8 cellular contexts compared by ENCODE assay signal in the genomic region with DNA sequence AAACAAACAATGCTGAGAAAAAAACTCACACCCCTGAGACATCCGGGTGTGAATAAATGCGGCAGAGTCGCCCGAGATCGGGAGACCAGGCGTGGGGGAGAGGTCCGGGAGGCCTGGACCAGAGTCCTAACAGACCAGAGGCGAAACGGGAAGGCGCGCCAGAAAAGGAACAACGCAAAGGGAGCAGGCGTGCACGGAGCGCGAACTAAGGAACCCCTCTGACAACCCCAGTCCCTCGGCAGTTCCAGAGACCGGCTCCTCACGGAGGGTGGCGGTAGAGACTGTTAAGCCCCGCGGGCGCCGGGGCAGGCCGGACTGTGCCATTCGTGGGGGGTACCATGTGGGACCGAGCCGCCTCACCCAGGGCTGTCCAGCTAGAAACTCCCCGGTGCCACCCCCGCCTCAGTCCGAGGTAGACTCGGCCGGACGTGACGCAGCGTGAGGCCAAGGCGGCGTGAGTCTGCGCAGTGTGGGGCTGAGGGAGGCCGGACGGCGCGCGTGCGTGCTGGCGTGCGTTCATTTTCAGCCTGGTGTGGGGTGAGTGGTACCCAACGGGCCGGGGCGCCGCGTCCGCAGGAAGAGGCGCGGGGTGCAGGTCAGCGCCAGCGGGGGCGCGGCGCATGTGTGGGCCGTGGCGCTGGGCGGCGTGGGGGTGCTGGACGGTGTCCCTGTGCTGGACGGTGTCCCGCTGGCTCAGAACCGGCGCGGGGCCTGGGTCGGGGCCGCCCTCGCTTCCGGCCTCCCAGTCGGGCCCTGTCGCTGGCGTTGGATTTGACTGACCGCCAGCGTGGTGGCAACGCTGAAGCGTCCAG. TPM values are rescaled to one million over a fixed set of nuclear protein-coding genes. Genes with fewer than 3 reads are reported as not detected.
DNase-seq lines count a peak whose midpoint lies in the region; ATAC-seq, FAIRE-seq and TF ChIP-seq lines count a peak whose summit lies in the region.

Gene PARK7 (plus strand): TSS at position 513 of the 812 bp plus-strand sequence. CDS start 1,075 bp downstream, outside the sequence.

- POLR2A ChIA-PET in activated CD4-positive, alpha-beta T cell treated with anti-CD3 and anti-CD28 coated beads for 36 hours (lab: Charles Lee), result interaction anchor here (0.6 to 2.2 kb wide), 3 partner anchors 12 to 901 kb away, joined by 3 to 18 read pairs (median 3); no protein-coding TSS in a partner anchor

- peak within 1 kb of the TSS; percentile 88 for H3K9ac ChIP-seq in BLaER1

- peak within 1 kb of the TSS; percentile 89 for H3K27ac ChIP-seq in BLaER1

- H3K27me3 Mint-ChIP-seq in activated CD4-positive, alpha-beta T cell treated with anti-CD3 and anti-CD28 coated beads for 36 hours, result no peaks in the 10 kb centered on the region

- peaks cover 36% of the 10 kb centered on the region for H3K36me3 ChIP-seq in BLaER1

- ATAC-seq in HG03457 (IDR thresholded peaks at IDR 0.05; ENCODE audit: unreplicated experiment), result peak; percentile 87
- peak; percentile 98 for ATAC-seq in activated CD4-positive, alpha-beta T cell treated with anti-CD3 and anti-CD28 coated beads for 36 hours

- H3K4me2 ChIP-seq in BLaER1, result peak within 1 kb of the TSS; percentile 91

- peak within 1 kb of the TSS; percentile 100 for H3K4me3 Mint-ChIP-seq in activated CD4-positive, alpha-beta T cell treated with anti-CD3 and anti-CD28 coated beads for 36 hours

- no peaks in the 10 kb centered on the region for H3K9me3 Mint-ChIP-seq in activated CD4-positive, alpha-beta T cell treated with anti-CD3 and anti-CD28 coated beads for 36 hours (ENCODE audit: low read depth)

- H3K4me3 ChIP-seq in BLaER1 (peak within 1 kb of the TSS; percentile 84), choroid plexus epithelial cell (ENCODE audit: low read depth, low read length) (peak within 1 kb of the TSS; percentile 87)

- H3K9me3 ChIP-seq in BLaER1, result no peaks in the 10 kb centered on the region

- H3K36me3 Mint-ChIP-seq in activated CD4-positive, alpha-beta T cell treated with anti-CD3 and anti-CD28 coated beads for 36 hours (ENCODE audit: low read depth), result peaks cover 43% of the 10 kb centered on the region

- peaks cover 19% of the 10 kb centered on the region for H4K20me1 ChIP-seq in BLaER1

- peak within 1 kb of the TSS; percentile 100 for H3K27ac Mint-ChIP-seq in activated CD4-positive, alpha-beta T cell treated with anti-CD3 and anti-CD28 coated beads for 36 hours

- DNase-seq in GM19239 (ENCODE audit: insufficient read length, low spot score) (peak; percentile 86), NCI-H524 (lab: John Stamatoyannopoulos, UW) (peak; percentile 97 to 98), choroid plexus epithelial cell (ENCODE audit: low read depth) (peak; percentile 99), kidney glomerular epithelial cell (lab: John Stamatoyannopoulos, UW) (peak; percentile 98)
- peak; percentile 100 for DNase-seq in activated CD4-positive, alpha-beta T cell treated with anti-CD3 and anti-CD28 coated beads for 36 hours
- DNase-seq in stimulated activated CD4-positive, alpha-beta T cell treated with anti-CD3 and anti-CD28 coated beads, Interleukin-1b, Interleukin-23, amount 100 ng/mL, for 1 hour (ENCODE audit: low read depth in 2 of 2), result peak; percentile 98 to 99

- peak; percentile 89 for FAIRE-seq in GM19239 (lab: Jason Lieb, UNC)

- intact Hi-C loops in activated CD4-positive, alpha-beta T cell treated with anti-CD3 and anti-CD28 coated beads for 36 hours (cut with DNase I, micrococcal nuclease), result loop anchor here (1.0 to 10.0 kb wide), 13 partner anchors 12 to 1357 kb away; partner anchors contain the start of genes CAMTA1 (in 1 of the 2), ENO1 (in 1 of the 2), KLHL21 (in 1 of the 2) and PER3 (in 1 of the 2)

- H3K27me3 ChIP-seq in BLaER1, result no peaks in the 10 kb centered on the region

- TF ChIP-seq CTCF in choroid plexus epithelial cell (conservative IDR thresholded peaks at IDR 0.05; ENCODE audit: low read depth, low read length), result peak; percentile 67

- H3K4me1 Mint-ChIP-seq in activated CD4-positive, alpha-beta T cell treated with anti-CD3 and anti-CD28 coated beads for 36 hours, result peaks cover 49% of the 10 kb centered on the region

- CTCF ChIA-PET in activated CD4-positive, alpha-beta T cell treated with anti-CD3 and anti-CD28 coated beads for 36 hours (lab: Charles Lee), result interaction anchor here (0.7 to 3.5 kb wide), 2 partner anchors 14 to 687 kb away, joined by 3 to 21 read pairs; no protein-coding TSS in a partner anchor

- peaks cover 46% of the 10 kb centered on the region for H3K4me1 ChIP-seq in BLaER1

RNA-seq across cellular contexts. Expression of gene PARK7, which starts in this region (rescaled TPM):
- total RNA-seq in activated CD4-positive, alpha-beta T cell treated with anti-CD3 and anti-CD28 coated beads for 36 hours, result 100 to 1,000 TPM; 294 to 390 TPM

Comparison
In these comparisons a context has a peak if more than half of its experiments do, and no peak if none do; other contexts are left out.
1. Peak in every context shown above with its lines: DNase-seq, ATAC-seq, H3K4me3 ChIP-seq and H3K27ac ChIP-seq.